8 cellular contexts compared by ENCODE assay signal in genomic region chr10:97542169-97543024, GRCh38. TPM values are rescaled to one million over a fixed set of nuclear protein-coding genes. Genes with fewer than 3 reads are reported as not detected.
DNase-seq lines count a peak whose midpoint lies in the region; ATAC-seq and TF ChIP-seq lines count a peak whose summit lies in the region.

No MANE protein-coding gene starts in this region.

- no peaks in the 10 kb centered on the region for H3K36me3 Mint-ChIP-seq in WTC11
- H3K36me3 Mint-ChIP-seq in stimulated activated memory B cell treated with anti-CD40 and anti-IgM and Interleukin-4, amounts not matched to agents 10 μg/mL and 1 μg/mL and 100 μg/mL, for 72 hours, result no peaks in the 10 kb centered on the region

- H3K27ac ChIP-seq in ectodermal cell (ENCODE audit: insufficient read depth, low read depth, low read length, poor library complexity, severe bottlenecking), result peak overlapping the region; percentile 40
- H3K27ac ChIP-seq in mesodermal cell (ENCODE audit: low read depth, low read length, severe bottlenecking), result peak overlapping the region; percentile 96

- H3K4me1 Mint-ChIP-seq in WTC11, result peaks cover 32% of the 10 kb centered on the region
- H3K4me1 Mint-ChIP-seq in stimulated activated memory B cell treated with anti-CD40 and anti-IgM and Interleukin-4, amounts not matched to agents 10 μg/mL and 1 μg/mL and 100 μg/mL, for 72 hours, result peaks cover 20% of the 10 kb centered on the region

- H3K36me3 ChIP-seq in ectodermal cell (ENCODE audit: control insufficient read depth, insufficient read depth, low read length) (no peaks in the 10 kb centered on the region), mesodermal cell (ENCODE audit: control insufficient read depth, insufficient read depth, low read length) (no peaks in the 10 kb centered on the region)

- ATAC-seq in WTC11 (peak; percentile 9), GM21360 (IDR thresholded peaks at IDR 0.05; ENCODE audit: unreplicated experiment) (no peak)
- no peak for ATAC-seq in stimulated activated memory B cell treated with anti-CD40 and anti-IgM and Interleukin-4, amounts not matched to agents 10 μg/mL and 1 μg/mL and 100 μg/mL, for 72 hours

- CTCF ChIA-PET in WTC11 (lab: Charles Lee) (interaction anchor here (0.7 to 5.1 kb wide), 6 partner anchors 8 to 77 kb away, joined by 3 to 44 read pairs (median 5); partner anchors contain the start of gene ANKRD2), HEK293T (lab: Yijun Ruan, JAX) (interaction anchor here (0.5 to 0.7 kb wide), 5 partner anchors 16 to 94 kb away, joined by 3 to 4 read pairs (median 3); no protein-coding TSS in a partner anchor)

- H3K4me3 Mint-ChIP-seq in WTC11, result no peak overlapping the region
- H3K4me3 Mint-ChIP-seq in stimulated activated memory B cell treated with anti-CD40 and anti-IgM and Interleukin-4, amounts not matched to agents 10 μg/mL and 1 μg/mL and 100 μg/mL, for 72 hours, result no peak overlapping the region

- TF ChIP-seq CTCF in WTC11 (IDR thresholded peaks at IDR 0.05), result no peak

- H3K9me3 ChIP-seq in ectodermal cell (ENCODE audit: control insufficient read depth, low read length) (no peaks in the 10 kb centered on the region), mesodermal cell (ENCODE audit: control insufficient read depth, low read length) (no peaks in the 10 kb centered on the region)

- H3K4me1 ChIP-seq in ectodermal cell (ENCODE audit: control insufficient read depth, insufficient read depth, low read length) (peaks cover 24% of the 10 kb centered on the region), mesodermal cell (ENCODE audit: control insufficient read depth, insufficient read depth, low read length, poor library complexity, severe bottlenecking) (peaks cover 59% of the 10 kb centered on the region)

- H3K4me3 ChIP-seq in ectodermal cell (ENCODE audit: insufficient read depth, low read depth, low read length), result no peak overlapping the region
- H3K4me3 ChIP-seq in mesodermal cell (ENCODE audit: extremely low read depth, insufficient read depth, low read length, poor library complexity, severe bottlenecking), result no peak overlapping the region

- peak; percentile 40 for DNase-seq in NK-92 treated with Interleukin-12 subunit alpha and Interleukin-12 subunit beta, amount 100 ng/mL, for 24 hours (lab: John Stamatoyannopoulos, UW)
- DNase-seq in NK-92 (lab: John Stamatoyannopoulos, UW; ENCODE audit: unreplicated experiment) (no peak), WTC11 (ENCODE audit: low spot score) (no peak), HEK293T (ENCODE audit: extremely low spot score) (no peak)

- POLR2A ChIA-PET in WTC11 (lab: Charles Lee), result no interaction called here
- POLR2A ChIA-PET in HEK293T (lab: Yijun Ruan, JAX), result interaction anchor here (0.6 to 1.5 kb wide), 3 partner anchors 9 to 118 kb away, joined by 3 to 5 read pairs (median 3); no protein-coding TSS in a partner anchor

- no peaks in the 10 kb centered on the region for H3K9me3 Mint-ChIP-seq in WTC11
- H3K9me3 Mint-ChIP-seq in stimulated activated memory B cell treated with anti-CD40 and anti-IgM and Interleukin-4, amounts not matched to agents 10 μg/mL and 1 μg/mL and 100 μg/mL, for 72 hours, result no peaks in the 10 kb centered on the region

- peak overlapping the region; percentile 93 for H3K27ac Mint-ChIP-seq in WTC11
- peak overlapping the region; percentile 40 for H3K27ac Mint-ChIP-seq in stimulated activated memory B cell treated with anti-CD40 and anti-IgM and Interleukin-4, amounts not matched to agents 10 μg/mL and 1 μg/mL and 100 μg/mL, for 72 hours

- WGBS in ectodermal cell, 2 experiments, result 87% methylated on average over 9 of the region's 9 CpGs
- 72 to 79% methylated on average over 4 to 9 of the region's 9 CpGs for WGBS in mesodermal cell (ENCODE audit: insufficient coverage in 2 of 2), 2 experiments

- no peaks in the 10 kb centered on the region for H3K27me3 ChIP-seq in ectodermal cell (ENCODE audit: control insufficient read depth, insufficient read depth, low read length, poor library complexity, severe bottlenecking)

- H3K27me3 Mint-ChIP-seq in WTC11 (ENCODE audit: low read depth), result no peaks in the 10 kb centered on the region
- H3K27me3 Mint-ChIP-seq in stimulated activated memory B cell treated with anti-CD40 and anti-IgM and Interleukin-4, amounts not matched to agents 10 μg/mL and 1 μg/mL and 100 μg/mL, for 72 hours, result peaks cover 13% of the 10 kb centered on the region

TF ChIP-seq in WTC11, 78 proteins besides CTCF, POLR2A, EP300 and RAD21 (continues in another document):
- TF ChIP-seq STAT6 (CRISPR knock-in tag; conservative IDR thresholded peaks at IDR 0.05; ENCODE audit: low read depth) (no peak), FOXP1 (CRISPR knock-in tag; IDR thresholded peaks at IDR 0.05; ENCODE audit: borderline replicate concordance) (no peak)

TF ChIP-seq in HEK293T, 16 proteins besides CTCF, POLR2A, EP300 and RAD21:
- TF ChIP-seq NFRKB (IDR thresholded peaks at IDR 0.05) (no peak), HDGF (IDR thresholded peaks at IDR 0.05; ENCODE audit: borderline replicate concordance) (no peak), BHLHE40 (IDR thresholded peaks at IDR 0.05; ENCODE audit: borderline replicate concordance) (no peak), LEF1 (IDR thresholded peaks at IDR 0.05; ENCODE audit: borderline replicate concordance) (no peak), ELF4 (IDR thresholded peaks at IDR 0.05) (no peak), L3MBTL2 (conservative IDR thresholded peaks at IDR 0.05) (no peak), FOXM1 (IDR thresholded peaks at IDR 0.05; ENCODE audit: borderline replicate concordance) (no peak), SP1 (IDR thresholded peaks at IDR 0.05) (no peak), TARDBP (IDR thresholded peaks at IDR 0.05) (no peak), FOXK2 (IDR thresholded peaks at IDR 0.05) (no peak), PKNOX1 (IDR thresholded peaks at IDR 0.05) (no peak), CTBP1 (IDR thresholded peaks at IDR 0.05; ENCODE audit: borderline replicate concordance) (no peak), ARNT (IDR thresholded peaks at IDR 0.05) (no peak), ZNF384 (IDR thresholded peaks at IDR 0.05) (no peak), FOXA1 (IDR thresholded peaks at IDR 0.05) (no peak), SUZ12 (IDR thresholded peaks at IDR 0.05) (no peak)

RNA-seq across cellular contexts. Expression of gene ANKRD2, which starts 30.2 kb away (rescaled TPM):
- not detected in 3 replicates for total RNA-seq in WTC11 (2021)
- not detected for polyA plus RNA-seq in ectodermal cell (2013, experiment 1 of 4)
- polyA plus RNA-seq in ectodermal cell (2013, experiment 2 of 4), result not detected
- polyA plus RNA-seq in ectodermal cell (2013, experiment 3 of 4), result not detected
- not detected for polyA plus RNA-seq in ectodermal cell (2013, experiment 4 of 4)
- not detected for polyA plus RNA-seq in mesodermal cell (2013, experiment 1 of 2)
- not detected for polyA plus RNA-seq in mesodermal cell (2013, experiment 2 of 2)

RNA-seq across cellular contexts. Expression of gene HOGA1, which starts 41.8 kb away (rescaled TPM):
- total RNA-seq in WTC11 (2021), result 0.15 to 0.62 TPM (median 0.55 TPM) in 3 replicates
- 1.1 TPM for polyA plus RNA-seq in ectodermal cell (2013, experiment 1 of 4)
- polyA plus RNA-seq in ectodermal cell (2013, experiment 2 of 4), result 1.2 TPM
- polyA plus RNA-seq in ectodermal cell (2013, experiment 3 of 4), result 0.96 TPM
- 0.65 TPM for polyA plus RNA-seq in ectodermal cell (2013, experiment 4 of 4)
- polyA plus RNA-seq in mesodermal cell (2013, experiment 1 of 2), result 0.74 TPM
- polyA plus RNA-seq in mesodermal cell (2013, experiment 2 of 2), result 1.3 TPM

RNA-seq across cellular contexts. Expression of gene UBTD1, which starts 43.7 kb away (rescaled TPM):
- 29.1 to 35.7 TPM (median 31.2 TPM) in 3 replicates for total RNA-seq in WTC11 (2021)
- polyA plus RNA-seq in ectodermal cell (2013, experiment 1 of 4), result 12.5 TPM
- 12.2 TPM for polyA plus RNA-seq in ectodermal cell (2013, experiment 2 of 4)
- polyA plus RNA-seq in ectodermal cell (2013, experiment 3 of 4), result 14.3 TPM
- 14.2 TPM for polyA plus RNA-seq in ectodermal cell (2013, experiment 4 of 4)
- polyA plus RNA-seq in mesodermal cell (2013, experiment 1 of 2), result 36.3 TPM
- 27.4 TPM for polyA plus RNA-seq in mesodermal cell (2013, experiment 2 of 2)

RNA-seq across cellular contexts. Expression of gene MMS19, which starts 44.2 kb away (rescaled TPM):
- total RNA-seq in WTC11 (2021), result 135 to 153 TPM (median 141 TPM) in 3 replicates
- polyA plus RNA-seq in ectodermal cell (2013, experiment 1 of 4), result 148 TPM
- polyA plus RNA-seq in ectodermal cell (2013, experiment 2 of 4), result 152 TPM
- polyA plus RNA-seq in ectodermal cell (2013, experiment 3 of 4), result 117 TPM
- polyA plus RNA-seq in ectodermal cell (2013, experiment 4 of 4), result 131 TPM
- 103 TPM for polyA plus RNA-seq in mesodermal cell (2013, experiment 1 of 2)
- 88.0 TPM for polyA plus RNA-seq in mesodermal cell (2013, experiment 2 of 2)

RNA-seq across cellular contexts. Expression of gene C10orf62, which starts 47.1 kb away (rescaled TPM):
- total RNA-seq in WTC11 (2021), result 0.21 to 0.34 TPM in 2 of 3 replicates, not detected in the other
- not detected for polyA plus RNA-seq in ectodermal cell (2013, experiment 1 of 4)
- not detected for polyA plus RNA-seq in ectodermal cell (2013, experiment 2 of 4)
- not detected for polyA plus RNA-seq in ectodermal cell (2013, experiment 3 of 4)
- polyA plus RNA-seq in ectodermal cell (2013, experiment 4 of 4), result not detected
- not detected for polyA plus RNA-seq in mesodermal cell (2013, experiment 1 of 2)
- not detected for polyA plus RNA-seq in mesodermal cell (2013, experiment 2 of 2)
